ENCODE assay signal across 9 cellular contexts in the genomic region with DNA sequence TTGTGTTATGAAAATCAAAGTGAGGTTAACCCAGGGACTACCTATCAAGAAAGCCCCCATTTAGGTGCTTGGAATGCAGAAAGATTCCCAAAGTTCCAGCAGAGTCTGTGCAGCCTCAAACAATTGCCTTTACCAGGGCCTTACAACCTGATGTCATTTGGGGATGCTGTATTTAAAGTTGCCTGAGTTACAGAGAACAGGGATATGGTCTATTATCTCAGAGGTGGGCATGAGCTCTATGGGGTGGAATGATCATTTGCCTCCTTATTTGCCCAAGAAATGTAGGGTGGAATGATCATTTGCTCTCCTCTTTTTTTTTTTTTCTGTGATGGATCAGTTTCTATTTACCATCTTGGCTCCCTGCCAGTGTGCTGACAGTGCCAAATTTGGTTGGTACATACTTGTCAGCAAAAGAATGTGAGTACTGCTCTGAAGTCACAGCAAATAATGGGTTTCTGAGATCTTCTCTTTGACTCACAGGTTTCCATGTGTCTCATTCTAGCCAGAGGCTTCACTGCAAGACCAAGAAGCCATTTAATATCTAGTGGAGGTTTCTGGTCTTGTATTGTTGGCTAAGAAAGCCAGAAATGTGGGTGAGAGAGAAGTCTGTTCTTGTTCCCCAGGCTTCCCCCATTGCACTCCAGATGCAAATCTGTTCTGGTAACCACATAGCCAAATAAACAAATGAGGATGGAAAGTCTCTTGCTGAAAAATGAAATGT. TPM values are rescaled to one million over a fixed set of nuclear protein-coding genes. Genes with fewer than 3 reads are reported as not detected.
A peak's percentile ranks its signal among the peaks of the same experiment; 100 is the strongest.
DNase-seq lines count a peak whose midpoint lies in the region; ATAC-seq and TF ChIP-seq lines count a peak whose summit lies in the region.
"Had no signal": no experiment of that assay in that cellular context is flagged by ENCODE, and none has a peak within 500 bp of the region (broad histone marks: within the 10 kb centered on the region; RNA-seq: fewer than 3 reads in every experiment).

No MANE protein-coding gene starts in this region.

- no peak overlapping the region for H3K27ac Mint-ChIP-seq in activated CD4-positive, alpha-beta T cell treated with anti-CD3 and anti-CD28 coated beads for 36 hours
- no peak overlapping the region for H3K27ac Mint-ChIP-seq in naive thymus-derived CD8-positive, alpha-beta T cell

- intact Hi-C loops in activated CD4-positive, alpha-beta T cell treated with anti-CD3 and anti-CD28 coated beads for 36 hours (cut with DNase I, micrococcal nuclease) = no loop called here
- intact Hi-C loops in posterior vena cava (cut with DNase I) = no loop called here

- no peaks in the 10 kb centered on the region for H3K9me3 ChIP-seq in MG63
- H3K9me3 ChIP-seq in hepatocyte (ENCODE audit: low read depth) = no peaks in the 10 kb centered on the region

- POLR2A ChIA-PET in activated CD4-positive, alpha-beta T cell treated with anti-CD3 and anti-CD28 coated beads for 36 hours (lab: Charles Lee) = interaction anchor here (0.6 kb wide), 1 partner anchor 23 kb away, joined by 3 read pairs; no protein-coding TSS in a partner anchor
- POLR2A ChIA-PET in naive thymus-derived CD8-positive, alpha-beta T cell (lab: Charles Lee) = no interaction called here

- no peaks in the 10 kb centered on the region for H4K20me1 ChIP-seq in hepatocyte (ENCODE audit: insufficient read depth, poor library complexity, severe bottlenecking)

- no peaks in the 10 kb centered on the region for H3K36me3 Mint-ChIP-seq in activated CD4-positive, alpha-beta T cell treated with anti-CD3 and anti-CD28 coated beads for 36 hours (ENCODE audit: low read depth)
- peaks cover 0 to 6% (median 3%) of the 10 kb centered on the region in 3 donors for H3K36me3 Mint-ChIP-seq in naive thymus-derived CD8-positive, alpha-beta T cell

- no peaks in the 10 kb centered on the region for H3K79me2 ChIP-seq in hepatocyte

- H3K27me3 ChIP-seq in MG63 = no peaks in the 10 kb centered on the region
- H3K27me3 ChIP-seq in hepatocyte = no peaks in the 10 kb centered on the region

- DNase-seq in activated CD4-positive, alpha-beta T cell treated with anti-CD3 and anti-CD28 coated beads for 36 hours = peak; percentile 74
- DNase-seq in activated CD4-positive, alpha-beta T cell treated with anti-CD3 and anti-CD28 coated beads for 1 hour = no peak
- DNase-seq in MG63 (peak; percentile 65), SW480 (ENCODE audit: low spot score) (peak; percentile 53), hepatocyte (ENCODE audit: low spot score) (peak; percentile 60), posterior vena cava (ENCODE audit: low spot score) (no peak)
- no peak for DNase-seq in naive thymus-derived CD8-positive, alpha-beta T cell

- H3K9me3 Mint-ChIP-seq in activated CD4-positive, alpha-beta T cell treated with anti-CD3 and anti-CD28 coated beads for 36 hours (ENCODE audit: low read depth) = no peaks in the 10 kb centered on the region
- peaks cover 0 to 3% (median 0%) of the 10 kb centered on the region in 9 donors for H3K9me3 Mint-ChIP-seq in naive thymus-derived CD8-positive, alpha-beta T cell

- no peak overlapping the region for H3K4me2 ChIP-seq in hepatocyte

- CTCF ChIA-PET in activated CD4-positive, alpha-beta T cell treated with anti-CD3 and anti-CD28 coated beads for 36 hours (lab: Charles Lee) = interaction anchor here (0.5 to 1.1 kb wide), 4 partner anchors 11 to 351 kb away, joined by 3 to 4 read pairs (median 3); no protein-coding TSS in a partner anchor

- TF ChIP-seq CTCF in hepatocyte (IDR thresholded peaks at IDR 0.05; ENCODE audit: poor library complexity) = no peak

- H3K4me1 ChIP-seq in hepatocyte (ENCODE audit: insufficient read depth) = peaks cover 7% of the 10 kb centered on the region

- no peak overlapping the region for H2AFZ ChIP-seq in hepatocyte

- H3K27me3 Mint-ChIP-seq in activated CD4-positive, alpha-beta T cell treated with anti-CD3 and anti-CD28 coated beads for 36 hours = peaks cover 4% of the 10 kb centered on the region
- H3K27me3 Mint-ChIP-seq in naive thymus-derived CD8-positive, alpha-beta T cell = peaks cover 0 to 22% (median 17%) of the 10 kb centered on the region in 5 donors

- H3K27ac ChIP-seq in hepatocyte = peak overlapping the region; percentile 11
- H3K27ac ChIP-seq: C4-2B had no signal

- no peak overlapping the region for H3K4me3 ChIP-seq in MG63
- H3K4me3 ChIP-seq in hepatocyte = no peak overlapping the region

- H3K4me3 Mint-ChIP-seq in activated CD4-positive, alpha-beta T cell treated with anti-CD3 and anti-CD28 coated beads for 36 hours = no peak overlapping the region
- no peak overlapping the region for H3K4me3 Mint-ChIP-seq in naive thymus-derived CD8-positive, alpha-beta T cell

- peak; percentile 92 for ATAC-seq in activated CD4-positive, alpha-beta T cell treated with anti-CD3 and anti-CD28 coated beads for 36 hours
- ATAC-seq in GM21786 (IDR thresholded peaks at IDR 0.05; ENCODE audit: unreplicated experiment) = peak; percentile 61
- no peak for ATAC-seq in naive thymus-derived CD8-positive, alpha-beta T cell

- H3K9me2 ChIP-seq in hepatocyte (replicated peaks; ENCODE audit: insufficient read depth) = no peaks in the 10 kb centered on the region

- H3K4me1 Mint-ChIP-seq in activated CD4-positive, alpha-beta T cell treated with anti-CD3 and anti-CD28 coated beads for 36 hours = peaks cover 12% of the 10 kb centered on the region
- H3K4me1 Mint-ChIP-seq in naive thymus-derived CD8-positive, alpha-beta T cell = peaks cover 0 to 28% (median 0%) of the 10 kb centered on the region in 4 donors

- H3K36me3 ChIP-seq in MG63 (no peaks in the 10 kb centered on the region), hepatocyte (replicated peaks; ENCODE audit: insufficient read depth, low read depth) (no peaks in the 10 kb centered on the region)

RNA-seq across cellular contexts. Expression of gene ZNRF2, which starts 45.5 kb away (rescaled TPM):
- total RNA-seq in activated CD4-positive, alpha-beta T cell treated with anti-CD3 and anti-CD28 coated beads for 36 hours = 1 to 10 TPM; 8.1 to 8.8 TPM
- total RNA-seq in MG63 (2014; rRNA removed; shearing (Covaris generic); ENCODE audit: low replicate concordance) = 9.1 and 11.4 TPM in 2 replicates
- total RNA-seq in hepatocyte (17.7 and 18.8 TPM in 2 replicates), posterior vena cava (10 to 100 TPM; 12.5 to 13.5 TPM)
- 11.0 and 11.7 TPM in 2 replicates for polyA plus RNA-seq in hepatocyte
- total RNA-seq in naive thymus-derived CD8-positive, alpha-beta T cell = 10 to 100 TPM; 28.8 to 29.4 TPM
- 1 to 10 TPM; 1.1 to 2.3 (median 2.2) TPM for polyA plus RNA-seq in naive thymus-derived CD8-positive, alpha-beta T cell

Comparison
In these comparisons a context has a peak if more than half of its experiments do, and no peak if none do; other contexts are left out.
1. DNase-seq: peak in activated CD4-positive, alpha-beta T cell treated with anti-CD3 and anti-CD28 coated beads for 36 hours (single experiment), MG63 (single experiment), SW480 (single experiment) and hepatocyte (single experiment); none in activated CD4-positive, alpha-beta T cell treated with anti-CD3 and anti-CD28 coated beads for 1 hour (single experiment), naive thymus-derived CD8-positive, alpha-beta T cell (0 of 10) and posterior vena cava (single experiment).
2. ATAC-seq: peak in activated CD4-positive, alpha-beta T cell treated with anti-CD3 and anti-CD28 coated beads for 36 hours (single experiment) and GM21786 (single experiment); none in naive thymus-derived CD8-positive, alpha-beta T cell (0 of 2).